11 cellular contexts compared by ENCODE assay signal in genomic region chr5:28388428-28388827, GRCh38.
"Had no signal": no experiment of that assay in that cellular context is flagged by ENCODE, and none has a peak within 500 bp of the region (broad histone marks: within the 10 kb centered on the region; RNA-seq: fewer than 3 reads in every experiment).

No MANE protein-coding gene starts in this region.

- H3K9me3 Mint-ChIP-seq: GM23338 had no signal

- H3K9me3 ChIP-seq: HAP-1 had no signal

- H3K4me1 ChIP-seq: HAP-1 had no signal

- H3K4me3 Mint-ChIP-seq: GM23338, H9, HFFc6 had no signal

- ATAC-seq: GM23338, HCT116 had no signal

- DNase-seq: GM23248, GOT3, H7, H9, HCEC 1CT, HFFc6 had no signal

- H3K36me3 ChIP-seq: HAP-1 had no signal

- H3K9ac ChIP-seq: GM23248 had no signal

- H3K4me3 ChIP-seq: GM23248, GM23338, HAP-1 had no signal

- H3K4me2 ChIP-seq: GM23338 had no signal

- H2AFZ ChIP-seq: GM23248, GM23338 had no signal

- FAIRE-seq: H1, H54 had no signal

- H3K27ac ChIP-seq: GM23248 had no signal

- H3K27ac Mint-ChIP-seq: GM23338, H9, HFFc6 had no signal
